Comparison of ENCODE assay signal across 10 cellular contexts in genomic region chr2:197710424-197711042, GRCh38. TPM values are rescaled to one million over a fixed set of nuclear protein-coding genes. Genes with fewer than 3 reads are reported as not detected.
DNase-seq lines count a peak whose midpoint lies in the region; ATAC-seq and TF ChIP-seq lines count a peak whose summit lies in the region.
"Had no signal": no experiment of that assay in that cellular context is flagged by ENCODE, and none has a peak within 500 bp of the region (broad histone marks: within the 10 kb centered on the region; RNA-seq: fewer than 3 reads in every experiment).

No MANE protein-coding gene starts in this region.

- H3K4me1 ChIP-seq in upper lobe of right lung = peaks cover 33% of the 10 kb centered on the region

- ATAC-seq in natural killer cell treated with Interleukin-12 subunit alpha and Interleukin-12 subunit beta and Interleukin-15 and Interleukin-18, amount 100 ng/mL, for 72 hours = peak in 1 of 2 donors; percentile 65
- no peak for ATAC-seq in natural killer cell
- peak; percentile 83 for ATAC-seq in HG02571 (IDR thresholded peaks at IDR 0.05; ENCODE audit: unreplicated experiment)
- ATAC-seq in HG03565 (IDR thresholded peaks at IDR 0.05; ENCODE audit: unreplicated experiment) = peak; percentile 82
- ATAC-seq in upper lobe of right lung = no peak

- H3K36me3 ChIP-seq in upper lobe of right lung = peaks cover 3% of the 10 kb centered on the region

- H3K4me1 Mint-ChIP-seq in natural killer cell treated with Interleukin-12 subunit alpha and Interleukin-12 subunit beta and Interleukin-15 and Interleukin-18, amount 100 ng/mL, for 72 hours (ENCODE audit: low read depth in 2 of 2) = peaks cover 36 to 38% of the 10 kb centered on the region in 2 donors
- peaks cover 49% of the 10 kb centered on the region in 2 donors for H3K4me1 Mint-ChIP-seq in natural killer cell
- peaks cover 41% of the 10 kb centered on the region for H3K4me1 Mint-ChIP-seq in stimulated activated naive CD8-positive, alpha-beta T cell treated with anti-CD3 and anti-CD28 coated beads, Interleukin-15, Interleukin-2, amounts not matched to agents 100 ng/mL and 50 ng/mL, for 24 hours (ENCODE audit: low read depth)

- intact Hi-C loops in natural killer cell (cut with micrococcal nuclease) = no loop called here
- intact Hi-C loops in upper lobe of right lung (cut with DNase I) = no loop called here

- DNase-seq in natural killer cell treated with Interleukin-12 subunit alpha and Interleukin-12 subunit beta and Interleukin-15 and Interleukin-18, amount 100 ng/mL, for 72 hours (ENCODE audit: low spot score) = no peak
- no peak for DNase-seq in natural killer cell
- DNase-seq in upper lobe of right lung = no peak
- no peak for DNase-seq in anterior cingulate cortex (lab: John Stamatoyannopoulos, UW)
- no peak for DNase-seq in NCI-H2107 treated with DMSO at 0.1 percent for 48 hours (lab: John Stamatoyannopoulos, UW; ENCODE audit: unreplicated experiment)
- DNase-seq: activated effector memory CD4-positive, alpha-beta T cell treated with anti-CD3 and anti-CD28 coated beads, Interleukin-2, amount 50 U/mL, for 16 hours; CD4-positive, alpha-beta memory T cell had no signal

- no peaks in the 10 kb centered on the region for H3K9me3 ChIP-seq in upper lobe of right lung

- peak overlapping the region; percentile 54 for H3K4me3 Mint-ChIP-seq in natural killer cell treated with Interleukin-12 subunit alpha and Interleukin-12 subunit beta and Interleukin-15 and Interleukin-18, amount 100 ng/mL, for 72 hours
- no peak overlapping the region for H3K4me3 Mint-ChIP-seq in natural killer cell
- peak overlapping the region; percentile 5 for H3K4me3 Mint-ChIP-seq in stimulated activated naive CD8-positive, alpha-beta T cell treated with anti-CD3 and anti-CD28 coated beads, Interleukin-15, Interleukin-2, amounts not matched to agents 100 ng/mL and 50 ng/mL, for 24 hours
- H3K4me3 Mint-ChIP-seq: CD4-positive, alpha-beta memory T cell had no signal

- H3K27me3 Mint-ChIP-seq in natural killer cell treated with Interleukin-12 subunit alpha and Interleukin-12 subunit beta and Interleukin-15 and Interleukin-18, amount 100 ng/mL, for 72 hours = no peaks in the 10 kb centered on the region
- H3K27me3 Mint-ChIP-seq in natural killer cell (ENCODE audit: low read depth in 2 of 2) = no peaks in the 10 kb centered on the region
- no peaks in the 10 kb centered on the region for H3K27me3 Mint-ChIP-seq in stimulated activated naive CD8-positive, alpha-beta T cell treated with anti-CD3 and anti-CD28 coated beads, Interleukin-15, Interleukin-2, amounts not matched to agents 100 ng/mL and 50 ng/mL, for 24 hours
- H3K27me3 Mint-ChIP-seq: CD4-positive, alpha-beta memory T cell had no signal

- H3K36me3 Mint-ChIP-seq in natural killer cell treated with Interleukin-12 subunit alpha and Interleukin-12 subunit beta and Interleukin-15 and Interleukin-18, amount 100 ng/mL, for 72 hours = peaks cover 19% of the 10 kb centered on the region
- no peaks in the 10 kb centered on the region for H3K36me3 Mint-ChIP-seq in natural killer cell
- H3K36me3 Mint-ChIP-seq in stimulated activated naive CD8-positive, alpha-beta T cell treated with anti-CD3 and anti-CD28 coated beads, Interleukin-15, Interleukin-2, amounts not matched to agents 100 ng/mL and 50 ng/mL, for 24 hours (ENCODE audit: low read depth) = peaks cover 72% of the 10 kb centered on the region

- H3K4me3 ChIP-seq in upper lobe of right lung = no peak overlapping the region

- H3K9me3 Mint-ChIP-seq in natural killer cell treated with Interleukin-12 subunit alpha and Interleukin-12 subunit beta and Interleukin-15 and Interleukin-18, amount 100 ng/mL, for 72 hours = no peaks in the 10 kb centered on the region
- H3K9me3 Mint-ChIP-seq in natural killer cell = no peaks in the 10 kb centered on the region
- H3K9me3 Mint-ChIP-seq in stimulated activated naive CD8-positive, alpha-beta T cell treated with anti-CD3 and anti-CD28 coated beads, Interleukin-15, Interleukin-2, amounts not matched to agents 100 ng/mL and 50 ng/mL, for 24 hours = no peaks in the 10 kb centered on the region
- H3K9me3 Mint-ChIP-seq: CD4-positive, alpha-beta memory T cell had no signal

- no peaks in the 10 kb centered on the region for H3K27me3 ChIP-seq in upper lobe of right lung

- no peak overlapping the region for H3K27ac Mint-ChIP-seq in natural killer cell treated with Interleukin-12 subunit alpha and Interleukin-12 subunit beta and Interleukin-15 and Interleukin-18, amount 100 ng/mL, for 72 hours
- no peak overlapping the region for H3K27ac Mint-ChIP-seq in natural killer cell
- H3K27ac Mint-ChIP-seq in stimulated activated naive CD8-positive, alpha-beta T cell treated with anti-CD3 and anti-CD28 coated beads, Interleukin-15, Interleukin-2, amounts not matched to agents 100 ng/mL and 50 ng/mL, for 24 hours = no peak overlapping the region

- no peak for TF ChIP-seq CTCF in natural killer cell (IDR thresholded peaks at IDR 0.05)
- no peak for TF ChIP-seq CTCF in upper lobe of right lung (IDR thresholded peaks at IDR 0.05)

- H3K27ac ChIP-seq in upper lobe of right lung = no peak overlapping the region

RNA-seq across cellular contexts. Expression of gene MARS2, which starts 5.4 kb away (rescaled TPM):
- total RNA-seq in natural killer cell treated with Interleukin-12 subunit alpha and Interleukin-12 subunit beta and Interleukin-15 and Interleukin-18, amount 100 ng/mL, for 72 hours = 10 to 100 TPM; 16.2 to 31.4 TPM
- total RNA-seq in natural killer cell (10 to 100 TPM in 2 of 3 donors, 1 to 10 TPM in 1; 5.7 to 12.2 (median 11.8) TPM), upper lobe of right lung (6.5 TPM)

RNA-seq across cellular contexts. Expression of gene RFTN2, which starts 35.1 kb away (rescaled TPM):
- not detected for total RNA-seq in natural killer cell treated with Interleukin-12 subunit alpha and Interleukin-12 subunit beta and Interleukin-15 and Interleukin-18, amount 100 ng/mL, for 72 hours
- total RNA-seq in natural killer cell (not detected), upper lobe of right lung (12.3 TPM)
- total RNA-seq: CD4-positive, alpha-beta memory T cell had no signal

Comparison
In these comparisons a context has a peak if more than half of its experiments do, and no peak if none do; other contexts are left out.
1. ATAC-seq: peak in HG02571 (single experiment) and HG03565 (single experiment); none in natural killer cell (0 of 3) and upper lobe of right lung (single experiment).
2. RNA of gene RFTN2, which starts 35.1 kb away (total RNA-seq): 12.3 TPM in upper lobe of right lung (single experiment); not detected in natural killer cell treated with Interleukin-12 subunit alpha and Interleukin-12 subunit beta and Interleukin-15 and Interleukin-18, amount 100 ng/mL, for 72 hours and not detected in natural killer cell; every median in the first group is over 10 times any median in the second.